In genomic region chr16:84881702-84882521, GRCh38 we compare ENCODE assay signal across 11 cellular contexts.
DNase-seq lines count a peak whose midpoint lies in the region; TF ChIP-seq lines count a peak whose summit lies in the region.
"Had no signal": no experiment of that assay in that cellular context is flagged by ENCODE, and none has a peak within 500 bp of the region (broad histone marks: within the 10 kb centered on the region; RNA-seq: fewer than 3 reads in every experiment).

No MANE protein-coding gene starts in this region.

- DNase-seq in AG10803 (ENCODE audit: low read depth) (peak; percentile 91), NCI-H226 (peak; percentile 92), epidermal melanocyte (ENCODE audit: insufficient read length, low spot score) (peak; percentile 65), neural crest cell (ENCODE audit: low read depth, low spot score) (no peak), middle frontal gyrus (ENCODE audit: extremely low spot score, low spot score) (no peak), NOMO-1 treated with dmso at 0.1 percent for 144 hours (lab: John Stamatoyannopoulos, UW; ENCODE audit: unreplicated experiment) (no peak), SW 1271 (lab: John Stamatoyannopoulos, UW) (no peak)
- DNase-seq in stimulated activated CD8-positive, alpha-beta memory T cell treated with anti-CD3 and anti-CD28 coated beads, Interleukin-4, amount 100 ng/mL, for 48 hours, result no peak
- DNase-seq: activated naive CD4-positive, alpha-beta T cell treated with Interleukin-2 at 50 U/mL for 16 hours; CD4-positive, alpha-beta memory T cell; NCI-H1436 treated with DMSO at 0.1 percent for 48 hours had no signal

- no peak for TF ChIP-seq CTCF in AG10803 (conservative IDR thresholded peaks at IDR 0.05; ENCODE audit: low read length)
- no peak for TF ChIP-seq CTCF in neural crest cell (conservative IDR thresholded peaks at IDR 0.05)

- no peak overlapping the region for H3K4me3 ChIP-seq in AG10803 (ENCODE audit: low read length)

- H3K4me1 Mint-ChIP-seq in neural crest cell, result peaks cover 61% of the 10 kb centered on the region

- H3K27ac Mint-ChIP-seq in neural crest cell (ENCODE audit: unreplicated experiment), result peak overlapping the region; percentile 2

- peak overlapping the region; percentile 1 for H3K4me3 Mint-ChIP-seq in neural crest cell
- H3K4me3 Mint-ChIP-seq: CD4-positive, alpha-beta memory T cell had no signal

- no peaks in the 10 kb centered on the region for H3K9me3 Mint-ChIP-seq in neural crest cell

- no peaks in the 10 kb centered on the region for H3K27me3 Mint-ChIP-seq in neural crest cell (ENCODE audit: low read depth)

- no peaks in the 10 kb centered on the region for H3K36me3 Mint-ChIP-seq in neural crest cell (ENCODE audit: low read depth)

Comparison
In these comparisons a context has a peak if more than half of its experiments do, and no peak if none do; other contexts are left out.
1. DNase-seq: peak in AG10803 (single experiment), NCI-H226 (single experiment) and epidermal melanocyte (single experiment); none in neural crest cell (single experiment), middle frontal gyrus (single experiment), NOMO-1 treated with dmso at 0.1 percent for 144 hours (single experiment), SW 1271 (0 of 2) and stimulated activated CD8-positive, alpha-beta memory T cell treated with anti-CD3 and anti-CD28 coated beads, Interleukin-4, amount 100 ng/mL, for 48 hours (single experiment).